In the genomic region with DNA sequence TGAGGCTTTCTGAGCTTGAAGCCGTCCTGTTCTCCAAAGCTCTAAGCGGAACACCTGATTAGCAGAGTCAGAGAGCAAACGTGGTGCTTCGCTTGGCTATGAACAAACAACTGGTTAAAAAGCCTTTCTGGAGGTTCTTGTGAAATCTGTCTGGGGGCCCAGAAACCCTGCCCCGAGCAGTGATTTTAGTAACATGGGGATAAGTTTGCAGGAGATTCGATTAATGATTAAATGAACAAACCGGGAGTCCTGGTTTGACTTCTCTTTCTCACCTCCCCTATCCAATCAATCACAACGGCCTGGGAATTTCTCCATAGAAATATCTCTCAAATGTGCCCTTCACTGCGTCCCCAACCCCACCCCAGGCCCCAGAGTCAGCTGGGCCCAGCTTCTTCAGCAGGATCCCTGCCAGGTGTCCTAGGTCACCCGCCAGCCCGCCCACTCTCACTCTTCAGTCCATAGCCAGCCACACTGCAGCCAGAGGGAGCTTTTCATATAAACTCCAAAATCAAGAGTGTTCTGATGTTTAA, we compare ENCODE assay signal across 1 cellular context.
TF ChIP-seq lines count a peak whose summit lies in the region.

No MANE protein-coding gene starts in this region.

TF ChIP-seq in IMR-90, 13 proteins besides CTCF, POLR2A, EP300 and RAD21:
- TF ChIP-seq USF2 (IDR thresholded peaks at IDR 0.05; ENCODE audit: low read depth, low read length) (no peak), FOS (IDR thresholded peaks at IDR 0.05; ENCODE audit: low read depth, low read length) (no peak), MAZ (IDR thresholded peaks at IDR 0.05; ENCODE audit: borderline replicate concordance, low read depth, low read length) (no peak), CEBPB (IDR thresholded peaks at IDR 0.05; ENCODE audit: low read depth, low read length) (no peak), MAFK (IDR thresholded peaks at IDR 0.05; ENCODE audit: low read depth, low read length) (no peak), SMC3 (IDR thresholded peaks at IDR 0.05; ENCODE audit: low read depth, low read length) (no peak), RFX5 (IDR thresholded peaks at IDR 0.05; ENCODE audit: low read depth, low read length) (no peak), CHD1 (IDR thresholded peaks at IDR 0.05; ENCODE audit: low read depth, low read length) (no peak), BHLHE40 (IDR thresholded peaks at IDR 0.05; ENCODE audit: low read depth, low read length) (no peak), RCOR1 (IDR thresholded peaks at IDR 0.05; ENCODE audit: insufficient replicate concordance, low read length) (no peak)
- TF ChIP-seq, protein P1, sequence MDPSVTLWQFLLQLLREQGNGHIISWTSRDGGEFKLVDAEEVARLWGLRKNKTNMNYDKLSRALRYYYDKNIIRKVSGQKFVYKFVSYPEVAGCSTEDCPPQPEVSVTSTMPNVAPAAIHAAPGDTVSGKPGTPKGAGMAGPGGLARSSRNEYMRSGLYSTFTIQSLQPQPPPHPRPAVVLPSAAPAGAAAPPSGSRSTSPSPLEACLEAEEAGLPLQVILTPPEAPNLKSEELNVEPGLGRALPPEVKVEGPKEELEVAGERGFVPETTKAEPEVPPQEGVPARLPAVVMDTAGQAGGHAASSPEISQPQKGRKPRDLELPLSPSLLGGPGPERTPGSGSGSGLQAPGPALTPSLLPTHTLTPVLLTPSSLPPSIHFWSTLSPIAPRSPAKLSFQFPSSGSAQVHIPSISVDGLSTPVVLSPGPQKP (IDR thresholded peaks at IDR 0.05; ENCODE audit: borderline replicate concordance, low read depth, low read length) = no peak
TF ChIP-seq in IMR-90: peak in this region for 0.
